8 cellular contexts compared by ENCODE assay signal in the genomic region with DNA sequence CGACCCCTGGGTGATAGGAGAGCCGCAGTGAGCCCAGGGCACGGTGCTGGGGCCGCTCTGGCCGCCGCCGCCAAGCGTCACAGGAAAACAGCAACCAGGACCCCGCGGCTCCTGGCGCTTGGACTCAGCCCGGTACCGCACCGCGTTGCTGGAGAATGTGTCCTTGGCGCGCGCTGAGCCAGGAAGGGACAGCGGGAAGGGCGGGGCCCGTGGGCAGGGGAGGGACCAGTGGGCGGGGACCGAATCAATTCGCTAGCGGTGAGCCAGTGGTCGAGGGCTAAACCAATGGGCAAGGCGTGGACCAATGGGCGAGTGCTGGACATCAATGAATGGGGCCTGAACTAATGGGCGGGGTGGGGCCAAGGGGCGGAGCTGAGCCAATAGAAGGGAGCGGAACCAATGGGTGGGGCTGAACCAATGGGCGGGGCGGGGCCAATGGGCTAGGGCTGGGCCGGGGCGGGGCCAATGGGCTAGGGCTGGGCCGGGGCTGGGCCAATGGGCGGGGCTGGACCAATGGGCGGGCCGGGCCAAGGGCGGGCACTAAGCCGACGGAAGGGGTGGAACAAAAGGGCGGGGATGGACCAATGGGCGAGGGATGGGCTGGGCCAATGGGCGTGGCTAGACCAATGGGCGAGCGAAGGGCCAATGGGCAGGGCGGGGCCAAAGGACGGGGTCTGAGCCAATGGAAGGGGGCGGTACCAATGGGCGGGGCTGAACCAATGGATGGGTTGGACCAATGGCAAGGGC. TPM values are rescaled to one million over a fixed set of nuclear protein-coding genes. Genes with fewer than 3 reads are reported as not detected.
DNase-seq lines count a peak whose midpoint lies in the region; ATAC-seq and TF ChIP-seq lines count a peak whose summit lies in the region.

No MANE protein-coding gene starts in this region.

- intact Hi-C loops in PC-9 (cut with micrococcal nuclease; ENCODE audit: unreplicated experiment) = loop anchor here (2.0 to 10.0 kb wide), 5 partner anchors 59 to 681 kb away; a partner anchor contains a TSS
- intact Hi-C loops in esophagus squamous epithelium (cut with DNase I) = no loop called here

- no peaks in the 10 kb centered on the region for H3K27me3 Mint-ChIP-seq in IgD-negative memory B cell

- H3K36me3 Mint-ChIP-seq in IgD-negative memory B cell = no peaks in the 10 kb centered on the region

- H2AFZ ChIP-seq in PC-9 = peak overlapping the region; percentile 79

- peaks cover 23% of the 10 kb centered on the region for H3F3A ChIP-seq in PC-9 (ENCODE audit: insufficient read depth, low read depth)

- H3K79me2 ChIP-seq in PC-9 (ENCODE audit: low read depth) = no peaks in the 10 kb centered on the region

- H3K27ac ChIP-seq in PC-9 (peak overlapping the region; percentile 23; the same call in 1 of the 2 replicates), esophagus squamous epithelium (peak overlapping the region; percentile 94 to 99 (median 96)), muscle layer of duodenum (ENCODE audit: low read length) (peak overlapping the region; percentile 82)

- no peaks in the 10 kb centered on the region for H3K9me2 ChIP-seq in PC-9 (ENCODE audit: insufficient read depth)

- H3K27ac Mint-ChIP-seq in IgD-negative memory B cell = peak overlapping the region; percentile 23 to 71 (median 53)

- peak overlapping the region; percentile 87 for H3K4me2 ChIP-seq in PC-9

- no peaks in the 10 kb centered on the region for H3K36me3 ChIP-seq in PC-9 (ENCODE audit: low read depth)
- peaks cover 0 to 8% (median 0%) of the 10 kb centered on the region in 3 donors for H3K36me3 ChIP-seq in esophagus squamous epithelium
- no peaks in the 10 kb centered on the region for H3K36me3 ChIP-seq in muscle layer of duodenum (ENCODE audit: control insufficient read depth in 1 of 2, insufficient read depth in 2 of 2, low read length in 2 of 2)

- no TSS peak for BruUV-seq in PC-9 (replicated peaks; lab: Mats Ljungman, UMichigan)

- no peaks in the 10 kb centered on the region for H3K9me3 Mint-ChIP-seq in IgD-negative memory B cell

- peak; percentile 96 for DNase-seq in DMS 273 treated with DMSO at 0.1 percent for 48 hours (lab: John Stamatoyannopoulos, UW)
- peak; percentile 95 to 100 for DNase-seq in PC-9
- DNase-seq in activated T-cell treated with anti-CD3 and anti-CD28 coated beads, Interleukin-2, amount 50 U/mL, for 48 hours = peak; percentile 99 to 100
- peak; percentile 96 for DNase-seq in esophagus squamous epithelium (lab: John Stamatoyannopoulos, UW)
- DNase-seq in stimulated activated CD8-positive, alpha-beta memory T cell treated with anti-CD3 and anti-CD28 coated beads, Interleukin-7, amount 100 ng/mL, for 4 hours (ENCODE audit: low read depth in 2 of 2) = peak; percentile 77 to 78

- TF ChIP-seq POLR2A in esophagus squamous epithelium (IDR thresholded peaks at IDR 0.05) = peak in 3 of 4 donors; percentile 33 to 97 (median 95)

- peaks cover 12 to 20% (median 18%) of the 10 kb centered on the region in 3 donors for H3K4me1 Mint-ChIP-seq in IgD-negative memory B cell

- CTCF ChIA-PET in PC-9 (lab: Charles Lee) = interaction anchor here (0.5 to 1.4 kb wide), 8 partner anchors 22 to 1571 kb away, joined by 3 to 5 read pairs (median 4); a partner anchor contains a TSS

- WGBS in esophagus squamous epithelium, 2 donors = 1% methylated on average over 8 to 16 of the region's 51 CpGs

- H3K4me3 ChIP-seq in PC-9 (peak overlapping the region; percentile 86), esophagus squamous epithelium (peak overlapping the region; percentile 76 to 89 (median 82)), muscle layer of duodenum (ENCODE audit: low read depth in 1 of 2, low read length in 2 of 2) (peak overlapping the region; percentile 86 to 92)

- POLR2A ChIA-PET in PC-9 (lab: Charles Lee; ENCODE audit: unreplicated experiment) = interaction anchor here (0.5 to 1.0 kb wide), 9 partner anchors 11 to 1572 kb away, joined by 3 to 19 read pairs (median 5); a partner anchor contains a TSS

- ATAC-seq in GM21528 (IDR thresholded peaks at IDR 0.05; ENCODE audit: low FRiP score, unreplicated experiment) = peak; percentile 62

- H3K27me3 ChIP-seq in PC-9 (ENCODE audit: insufficient read depth, low read depth) (no peaks in the 10 kb centered on the region), esophagus squamous epithelium (no peaks in the 10 kb centered on the region), muscle layer of duodenum (ENCODE audit: low read depth, low read length) (no peaks in the 10 kb centered on the region)

- H3K4me1 ChIP-seq in PC-9 (replicated peaks; ENCODE audit: insufficient read depth) = peaks cover 22% of the 10 kb centered on the region
- H3K4me1 ChIP-seq in esophagus squamous epithelium = peaks cover 11 to 33% (median 12%) of the 10 kb centered on the region in 3 donors
- peaks cover 3 to 4% of the 10 kb centered on the region in 2 donors for H3K4me1 ChIP-seq in muscle layer of duodenum (ENCODE audit: control insufficient read depth in 1 of 2, insufficient read depth in 2 of 2, low read length in 2 of 2)

- H3K9me3 ChIP-seq in PC-9 (ENCODE audit: insufficient read depth, low read depth) = no peaks in the 10 kb centered on the region
- H3K9me3 ChIP-seq in esophagus squamous epithelium = no peaks in the 10 kb centered on the region
- H3K9me3 ChIP-seq in muscle layer of duodenum (ENCODE audit: control insufficient read depth in 1 of 2, low read length in 2 of 2) = no peaks in the 10 kb centered on the region

- no peaks in the 10 kb centered on the region for H4K20me1 ChIP-seq in PC-9 (ENCODE audit: insufficient read depth)

- TF ChIP-seq CTCF in PC-9 (conservative IDR thresholded peaks at IDR 0.05) (no peak), esophagus squamous epithelium (IDR thresholded peaks at IDR 0.05) (peak in 2 of 6 experiments; percentile 15 to 19)

- peak overlapping the region; percentile 89 to 98 (median 97) for H3K4me3 Mint-ChIP-seq in IgD-negative memory B cell

RNA-seq across cellular contexts. Expression of a gene that starts 6.3 kb away (rescaled TPM):
- polyA plus RNA-seq in IgD-negative memory B cell = 14.8 TPM
- 79.9 and 84.8 TPM in 2 replicates for total RNA-seq in PC-9 (2021)
- total RNA-seq in esophagus squamous epithelium = 10 to 100 TPM; 25.4 to 52.1 (median 27.1) TPM

RNA-seq across cellular contexts. Expression of a gene that starts 22.4 kb away (rescaled TPM):
- 20.8 TPM for polyA plus RNA-seq in IgD-negative memory B cell
- 41.5 and 50.1 TPM in 2 replicates for total RNA-seq in PC-9 (2021)
- 10 to 100 TPM; 18.9 to 47.9 (median 39.5) TPM for total RNA-seq in esophagus squamous epithelium

RNA-seq across cellular contexts. Expression of a gene that starts 47.4 kb away (rescaled TPM):
- not detected for polyA plus RNA-seq in IgD-negative memory B cell
- total RNA-seq in PC-9 (2021) (98.2 and 99.7 TPM in 2 replicates), esophagus squamous epithelium (100 to 1,000 TPM in 2 of 4 donors, 10 to 100 TPM in 2; 36.6 to 149 (median 113) TPM)

RNA-seq across cellular contexts. Expression of a gene that starts 58.7 kb away (rescaled TPM):
- polyA plus RNA-seq in IgD-negative memory B cell = 1.5 TPM
- total RNA-seq in PC-9 (2021) (8.4 and 16.2 TPM in 2 replicates), esophagus squamous epithelium (1 to 10 TPM in 2 of 4 donors, under 1 TPM in 1, not detected in 1; 0.19 to 3.9 (median 2.1) TPM)

Comparison
In these comparisons a context has a peak if more than half of its experiments do, and no peak if none do; other contexts are left out.
1. Peak in every context shown above with its lines: DNase-seq, ATAC-seq, H3K4me3 ChIP-seq and H3K27ac ChIP-seq.
2. H3K27ac ChIP-seq: peak in every context shown above with its lines; median percentile 96 in esophagus squamous epithelium; 82 in muscle layer of duodenum; 23 in PC-9.